In the genomic region with DNA sequence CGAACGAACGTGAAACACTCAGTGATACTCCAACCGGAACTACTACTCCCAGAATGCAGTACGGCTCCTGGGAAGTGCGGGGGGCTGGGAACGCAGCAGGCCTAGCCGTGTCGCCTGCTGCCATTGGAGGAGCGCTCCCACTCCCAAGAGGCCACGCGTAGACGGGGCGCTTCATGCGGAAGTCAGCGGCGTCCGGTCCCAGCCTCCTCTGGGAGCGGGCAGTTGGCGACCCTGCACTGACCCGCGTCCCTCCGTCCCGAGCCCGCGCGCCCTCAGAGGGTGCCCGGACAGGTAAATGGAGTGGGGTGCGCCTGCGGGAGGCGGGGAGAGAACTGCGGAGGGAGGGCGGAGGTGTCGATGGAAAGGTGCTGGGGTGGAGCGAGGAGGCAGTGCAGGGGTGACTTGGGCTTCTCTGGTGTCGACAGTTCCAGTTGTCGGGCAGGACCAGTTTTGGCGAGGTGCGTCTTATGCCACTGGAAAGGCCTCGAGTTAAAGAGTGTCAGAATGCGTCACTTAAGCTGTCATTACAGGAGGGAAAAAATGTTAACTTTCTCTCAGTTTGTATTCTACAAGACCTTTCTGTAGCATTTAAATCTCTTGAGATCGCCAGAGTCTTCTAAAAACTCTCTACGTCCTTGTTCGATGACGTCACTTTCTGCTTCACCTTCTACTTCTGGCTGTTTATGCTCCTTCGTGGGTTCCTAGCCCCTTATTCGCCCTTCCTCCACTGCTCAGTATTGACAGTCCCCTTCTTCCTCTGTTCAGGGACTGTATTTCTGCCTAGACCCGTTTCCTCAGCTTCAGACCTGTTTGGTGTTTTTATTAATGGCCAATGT, we compare ENCODE assay signal across 8 cellular contexts. TPM values are rescaled to one million over a fixed set of nuclear protein-coding genes. Genes with fewer than 3 reads are reported as not detected.
DNase-seq lines count a peak whose midpoint lies in the region; ATAC-seq and TF ChIP-seq lines count a peak whose summit lies in the region.

Gene VAMP7 (plus strand): TSS at position 188 of the 836 bp plus-strand sequence. CDS start 8,122 bp downstream, outside the sequence.

- peak; percentile 86 for TF ChIP-seq POLR2A in GM19099 (IDR thresholded peaks at IDR 0.05; ENCODE audit: extremely low read depth, insufficient read length, low read depth)

- peak; percentile 90 for ATAC-seq in HG03378 (IDR thresholded peaks at IDR 0.05; ENCODE audit: unreplicated experiment)

- DNase-seq in Ammon's horn (ENCODE audit: low spot score) = peak; percentile 94
- peak; percentile 67 for DNase-seq in NCI-H446 treated with DMSO at 0.1 percent for 48 hours (lab: John Stamatoyannopoulos, UW)
- DNase-seq in activated CD4-positive, alpha-beta T cell treated with anti-CD3 and anti-CD28 coated beads for 1 hour = peak; percentile 64
- DNase-seq in cerebellum (ENCODE audit: low spot score) = peak; percentile 81
- DNase-seq in kidney glomerular epithelial cell (lab: John Stamatoyannopoulos, UW) = peak; percentile 64
- DNase-seq in stimulated activated CD4-positive, alpha-beta T cell treated with anti-CD3 and anti-CD28 coated beads, Interleukin-1b, Interleukin-23, amount 100 ng/mL, for 1 hour (ENCODE audit: low read depth in 2 of 2) = peak; percentile 32 to 56

RNA-seq across cellular contexts. Expression of gene VAMP7, which starts in this region (rescaled TPM):
- total RNA-seq in cerebellum = 19.2 TPM

Comparison
In these comparisons a context has a peak if more than half of its experiments do, and no peak if none do; other contexts are left out.
1. Peak in every context shown above with its lines: DNase-seq and ATAC-seq.
2. DNase-seq: peak in every context shown above with its lines; median percentile 94 in Ammon's horn; 81 in cerebellum; 67 in NCI-H446 treated with DMSO at 0.1 percent for 48 hours; 64 in activated CD4-positive, alpha-beta T cell treated with anti-CD3 and anti-CD28 coated beads for 1 hour; 64 in kidney glomerular epithelial cell; 44 in stimulated activated CD4-positive, alpha-beta T cell treated with anti-CD3 and anti-CD28 coated beads, Interleukin-1b, Interleukin-23, amount 100 ng/mL, for 1 hour.